32 cellular contexts compared by ENCODE assay signal in genomic region chrX:26373829-26374228, GRCh38.
"Had no signal": no experiment of that assay in that cellular context is flagged by ENCODE, and none has a peak within 500 bp of the region (broad histone marks: within the 10 kb centered on the region; RNA-seq: fewer than 3 reads in every experiment).

No MANE protein-coding gene starts in this region.

- DNase-seq: activated CD4-positive, alpha-beta memory T cell treated with anti-CD3 and anti-CD28 coated beads for 36 hours; activated CD4-positive, alpha-beta T cell treated with anti-CD3 and anti-CD28 coated beads, Interleukin-2, amount 10 ng/mL, durations not matched to agents 24 days and 14 days; activated CD4-positive, CD25-positive, alpha-beta regulatory T cell treated with anti-CD3 and anti-CD28 coated beads, Interleukin-2, amount 50 U/mL, for 72 hours; activated CD8-positive, alpha-beta memory T cell treated with anti-CD3 and anti-CD28 coated beads, Interleukin-2, amount 50 U/mL, for 4 hours; activated effector memory CD4-positive, alpha-beta T cell treated with anti-CD3 and anti-CD28 coated beads, Interleukin-2, amount 50 U/mL, for 16 hours; activated naive CD4-positive, alpha-beta T cell treated with anti-CD3 and anti-CD28 coated beads for 36 hours; activated naive CD8-positive, alpha-beta T cell treated with anti-CD3 and anti-CD28 coated beads for 36 hours; activated T-cell treated with anti-CD3 and anti-CD28 coated beads, Interleukin-2, amount 50 U/mL, for 1 hour; adrenal gland; cerebellar nuclear complex; colonic mucosa; effector CD8-positive, alpha-beta T cell; gastrocnemius medialis; immature natural killer cell; kidney; left colon; naive B cell; nephron progenitor cell; nucleus accumbens; pancreas; retina; sigmoid colon; small intestine; stimulated activated CD4-positive, alpha-beta T cell treated with anti-CD3 and anti-CD28 coated beads, Interleukin-4, amount 100 ng/mL, for 24 hours; upper lobe of left lung had no signal

- H2AFZ ChIP-seq: hepatocyte had no signal

- ATAC-seq: gastrocnemius medialis; left colon; pancreas; stimulated activated effector memory CD8-positive, alpha-beta T cell treated with anti-CD3 and anti-CD28 coated beads, Interleukin-12 subunit alpha, Interleukin-12 subunit beta, amount 100 ng/mL, for 72 hours had no signal

- H3K9me3 ChIP-seq: adrenal gland, ascending aorta, colonic mucosa, gastrocnemius medialis, pancreas, prostate gland, sigmoid colon, thoracic aorta, upper lobe of left lung, vagina had no signal

- H3K4me1 ChIP-seq: adrenal gland, ascending aorta, colonic mucosa, gastrocnemius medialis, prostate gland, sigmoid colon, upper lobe of left lung, vagina had no signal

- H3K27me3 ChIP-seq: ascending aorta, cardiac muscle cell, colonic mucosa, gastrocnemius medialis, hepatocyte, pancreas, sigmoid colon, upper lobe of left lung, vagina had no signal

- H3K4me3 ChIP-seq: adrenal gland, ascending aorta, cardiac muscle cell, colonic mucosa, gastrocnemius medialis, hepatocyte, pancreas, prostate gland, sigmoid colon, thoracic aorta, upper lobe of left lung, vagina had no signal

- H3K36me3 ChIP-seq: adrenal gland, ascending aorta, cardiac muscle cell, colonic mucosa, gastrocnemius medialis, pancreas, prostate gland, sigmoid colon, thoracic aorta, upper lobe of left lung, vagina had no signal
